Comparison of ENCODE assay signal across 16 cellular contexts in genomic region chr5:34026089-34026761, GRCh38. TPM values are rescaled to one million over a fixed set of nuclear protein-coding genes. Genes with fewer than 3 reads are reported as not detected.
"Had no signal": no experiment of that assay in that cellular context is flagged by ENCODE, and none has a peak within 500 bp of the region (broad histone marks: within the 10 kb centered on the region; RNA-seq: fewer than 3 reads in every experiment).

No MANE protein-coding gene starts in this region.

- H3K4me3 Mint-ChIP-seq: activated CD4-positive, alpha-beta memory T cell treated with anti-CD3 and anti-CD28 coated beads for 36 hours; activated naive CD8-positive, alpha-beta T cell treated with anti-CD3 and anti-CD28 coated beads, Interleukin-2, amount 10 ng/mL, durations not matched to agents 7 days and 5 days; memory B cell; neural crest cell had no signal

- H3K4me3 ChIP-seq: colonic mucosa, heart left ventricle, ovary had no signal

- DNase-seq: activated CD4-positive, alpha-beta memory T cell treated with anti-CD3 and anti-CD28 coated beads for 36 hours; activated CD4-positive, CD25-positive, alpha-beta regulatory T cell treated with anti-CD3 and anti-CD28 coated beads, Interleukin-2, amount 50 U/mL, for 72 hours; activated gamma-delta T cell; activated naive CD8-positive, alpha-beta T cell treated with anti-CD3 and anti-CD28 coated beads, Interleukin-2, amount 10 ng/mL, durations not matched to agents 7 days and 5 days; activated T-cell treated with anti-CD3 and anti-CD28 coated beads, Interleukin-2, amount 50 U/mL, for 48 hours; anterior cingulate cortex; colonic mucosa; effector CD4-positive, alpha-beta T cell; foreskin melanocyte; heart left ventricle; ovary; stimulated activated CD4-positive, alpha-beta T cell treated with anti-CD3 and anti-CD28 coated beads, Interleukin-15, amount 100 ng/mL, for 24 hours; stimulated activated CD4-positive, alpha-beta T cell treated with anti-CD3 and anti-CD28 coated beads, Interleukin-4, amount 100 ng/mL, for 24 hours had no signal

- H3K27me3 ChIP-seq: colonic mucosa, heart left ventricle, ovary had no signal

- H3K27me3 Mint-ChIP-seq: activated CD4-positive, alpha-beta memory T cell treated with anti-CD3 and anti-CD28 coated beads for 36 hours; activated naive CD8-positive, alpha-beta T cell treated with anti-CD3 and anti-CD28 coated beads, Interleukin-2, amount 10 ng/mL, durations not matched to agents 7 days and 5 days; memory B cell had no signal

- H3K9me3 ChIP-seq: colonic mucosa, heart left ventricle, ovary had no signal

- H3K27ac Mint-ChIP-seq: activated CD4-positive, alpha-beta memory T cell treated with anti-CD3 and anti-CD28 coated beads for 36 hours; activated naive CD8-positive, alpha-beta T cell treated with anti-CD3 and anti-CD28 coated beads, Interleukin-2, amount 10 ng/mL, durations not matched to agents 7 days and 5 days; memory B cell had no signal

- H3K4me1 ChIP-seq: colonic mucosa had no signal

- H3K4me1 Mint-ChIP-seq: memory B cell, neural crest cell had no signal

- ATAC-seq: heart left ventricle had no signal

- H3K36me3 ChIP-seq: colonic mucosa, ovary had no signal

- H3K9me3 Mint-ChIP-seq: activated CD4-positive, alpha-beta memory T cell treated with anti-CD3 and anti-CD28 coated beads for 36 hours; activated naive CD8-positive, alpha-beta T cell treated with anti-CD3 and anti-CD28 coated beads, Interleukin-2, amount 10 ng/mL, durations not matched to agents 7 days and 5 days; memory B cell had no signal

- H3K27ac ChIP-seq: colonic mucosa, heart left ventricle, ovary had no signal

RNA-seq across cellular contexts. Expression of gene SLC45A2, which starts 41.7 kb away (rescaled TPM):
- total RNA-seq: activated CD4-positive, alpha-beta memory T cell treated with anti-CD3 and anti-CD28 coated beads for 36 hours; bronchial epithelial cell had no signal
